Comparison of ENCODE assay signal across 8 cellular contexts in the genomic region with DNA sequence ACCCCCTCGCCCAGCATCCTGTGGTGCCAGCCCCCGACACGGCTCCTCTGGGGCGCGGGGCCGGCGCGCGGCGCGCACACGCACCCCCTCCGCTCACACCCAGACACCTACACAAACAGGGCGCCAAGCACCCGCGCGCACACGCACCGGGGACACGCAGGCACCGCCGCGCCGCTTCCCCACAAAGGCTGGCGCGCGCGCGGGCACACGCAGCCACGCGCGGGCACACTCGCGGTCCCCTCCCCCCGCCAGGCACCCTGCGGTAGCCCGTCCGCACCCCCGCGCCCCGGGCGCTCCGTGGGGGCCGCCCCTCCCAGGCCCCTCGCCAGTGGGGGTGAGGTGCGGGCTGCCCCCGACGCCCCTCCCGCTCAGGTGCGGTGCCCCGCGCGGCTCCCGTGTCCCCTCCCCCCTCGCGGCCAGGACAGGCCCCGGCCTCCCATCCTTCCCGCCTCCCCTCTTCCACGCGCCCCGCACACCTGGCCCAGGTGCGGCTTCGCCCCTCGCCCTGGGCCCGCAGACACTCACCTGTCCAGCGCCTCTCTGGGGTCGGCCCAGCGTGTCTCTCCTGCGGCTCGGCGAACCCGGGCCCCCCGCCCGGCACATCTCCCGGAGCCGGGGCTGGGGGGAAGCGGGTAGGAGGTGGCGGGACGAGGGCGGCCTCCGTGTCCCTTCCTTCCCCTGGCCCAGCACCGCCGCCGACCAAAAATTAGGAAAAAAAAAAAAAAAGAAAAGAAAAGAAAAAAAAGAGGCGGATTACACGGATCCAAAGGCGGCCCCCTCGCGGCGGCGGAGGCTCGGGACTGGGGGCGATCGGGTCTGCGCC. TPM values are rescaled to one million over a fixed set of nuclear protein-coding genes. Genes with fewer than 3 reads are reported as not detected.
DNase-seq lines count a peak whose midpoint lies in the region; ATAC-seq, FAIRE-seq and TF ChIP-seq lines count a peak whose summit lies in the region.
"Not testable (repeated sequence)": the region's sequence is repeated elsewhere in the genome, so short reads cannot be mapped to it uniquely, and the experiment has no call there.

A gene (minus strand): TSS at position 710 of the 823 bp plus-strand sequence. CDS start 22,567 bp downstream, outside the sequence.

- not testable (repeated sequence) for ATAC-seq in A549; natural killer cell treated with Interleukin-12 subunit alpha and Interleukin-12 subunit beta and Interleukin-15 and Interleukin-18, amount 100 ng/mL, for 72 hours

- H3K18ac ChIP-seq in H9 (ENCODE audit: insufficient read length, low read depth, low read length), result not testable (repeated sequence)

- not testable (repeated sequence) for FAIRE-seq in A549 (lab: Jason Lieb, UNC)

- H3K27ac ChIP-seq in A549 (peak within 1 kb of the TSS; percentile 92 to 99), H9 (ENCODE audit: insufficient read length, low read depth, low read length) (peak within 1 kb of the TSS; percentile 42), Peyer's patch (peak within 1 kb of the TSS; percentile 52 to 80 (median 66)), duodenal mucosa (ENCODE audit: low read depth, low read length) (peak within 1 kb of the TSS; percentile 10)

- peak within 1 kb of the TSS; percentile 85 to 95 for H3K4me3 Mint-ChIP-seq in H9
- H3K4me3 Mint-ChIP-seq in natural killer cell treated with Interleukin-12 subunit alpha and Interleukin-12 subunit beta and Interleukin-15 and Interleukin-18, amount 100 ng/mL, for 72 hours, result peak within 1 kb of the TSS; percentile 95

- TF ChIP-seq CTCF in A549 (IDR thresholded peaks at IDR 0.05); H9 (conservative IDR thresholded peaks at IDR 0.05); Peyer's patch (IDR thresholded peaks at IDR 0.05): not testable (repeated sequence)

- H3K4me3 ChIP-seq in A549 (peak within 1 kb of the TSS; percentile 66), Peyer's patch (peak within 1 kb of the TSS; percentile 52 to 88 (median 72)), duodenal mucosa (ENCODE audit: low read depth in 1 of 2, low read length in 2 of 2) (peak within 1 kb of the TSS; percentile 65 to 74), iPS-11a (ENCODE audit: low read depth, low read length) (peak within 1 kb of the TSS; percentile 62)

- not testable (repeated sequence) for H2BK5ac ChIP-seq in H9 (ENCODE audit: insufficient read length, low read length)

- H3K27me3 Mint-ChIP-seq in H9 (ENCODE audit: low read depth), result not testable (repeated sequence)
- peaks cover 8 to 15% of the 10 kb centered on the region in 2 donors for H3K27me3 Mint-ChIP-seq in natural killer cell treated with Interleukin-12 subunit alpha and Interleukin-12 subunit beta and Interleukin-15 and Interleukin-18, amount 100 ng/mL, for 72 hours

- H3K4me2 ChIP-seq in A549, result peak within 1 kb of the TSS; percentile 95
- peak within 1 kb of the TSS; percentile 40 for H3K4me2 ChIP-seq in H9 (ENCODE audit: insufficient read depth, insufficient read length, low read length)

- not testable (repeated sequence) for H3K27me3 ChIP-seq in H9 (ENCODE audit: insufficient read depth, low read length); Peyer's patch; duodenal mucosa (ENCODE audit: control insufficient read depth in 1 of 2, insufficient read depth in 2 of 2, low read length in 2 of 2)

- H3T11ph ChIP-seq in H9 (ENCODE audit: low read length), result not testable (repeated sequence)

- not testable (repeated sequence) for H4K8ac ChIP-seq in H9 (replicated peaks; ENCODE audit: insufficient read length, low read depth, low read length)

- not testable (repeated sequence) for H3K9ac ChIP-seq in H9 (ENCODE audit: extremely low read depth, insufficient read length, low read length)
- peak within 1 kb of the TSS in 1 of 2 donors; percentile 47 for H3K9ac ChIP-seq in duodenal mucosa (ENCODE audit: low read depth in 1 of 2, low read length in 2 of 2)

- H3K4me1 Mint-ChIP-seq in H9, result peaks cover 37 to 51% of the 10 kb centered on the region in 2 experiments
- H3K4me1 Mint-ChIP-seq in natural killer cell treated with Interleukin-12 subunit alpha and Interleukin-12 subunit beta and Interleukin-15 and Interleukin-18, amount 100 ng/mL, for 72 hours (ENCODE audit: low read depth in 2 of 2), result peaks cover 17 to 25% of the 10 kb centered on the region in 2 donors

- CTCF ChIA-PET in A549 (lab: Yijun Ruan, JAX), result interaction anchor here (0.6 to 17.3 kb wide), 2 partner anchors 98 to 143 kb away, joined by 3 to 202 read pairs; no protein-coding TSS in a partner anchor

- H3K4ac ChIP-seq in H9 (ENCODE audit: low read depth, low read length), result not testable (repeated sequence)

- not testable (repeated sequence) for H2BK12ac ChIP-seq in H9 (ENCODE audit: insufficient read length, low read depth, low read length)

- POLR2A ChIA-PET in A549 (lab: Yijun Ruan, JAX), result not testable (repeated sequence)

- not testable (repeated sequence) for H4K5ac ChIP-seq in H9 (ENCODE audit: insufficient read length, low read depth, low read length)

- not testable (repeated sequence) for TF ChIP-seq POLR2A in A549 (IDR thresholded peaks at IDR 0.05; ENCODE audit: low read length); Peyer's patch (IDR thresholded peaks at IDR 0.05)

- H3K36me3 ChIP-seq in Peyer's patch; duodenal mucosa (ENCODE audit: control insufficient read depth in 1 of 2, insufficient read depth in 2 of 2, low read length in 2 of 2): not testable (repeated sequence)

- not testable (repeated sequence) for H4K91ac ChIP-seq in H9 (ENCODE audit: insufficient read length, low read depth, low read length)

- H3K9me3 ChIP-seq in A549; H9 (ENCODE audit: control insufficient read depth, low read depth, low read length); Peyer's patch; duodenal mucosa (ENCODE audit: control insufficient read depth in 1 of 2, low read length in 2 of 2): not testable (repeated sequence)

- H3K79me1 ChIP-seq in H9 (ENCODE audit: insufficient read depth, low read depth, low read length, poor library complexity, severe bottlenecking), result not testable (repeated sequence)

- H3K23me2 ChIP-seq in H9 (ENCODE audit: insufficient read length, low read depth, low read length, poor library complexity, severe bottlenecking), result peaks cover 10% of the 10 kb centered on the region

- not testable (repeated sequence) for H3K23ac ChIP-seq in H9 (ENCODE audit: insufficient read length, low read depth, low read length)

- peaks cover 0 to 14% (median 9%) of the 10 kb centered on the region in 3 experiments; a peak in 3 of 7 replicates for H3K36me3 Mint-ChIP-seq in H9 (ENCODE audit: insufficient read depth in 1 of 3, low read depth in 3 of 3)
- not testable (repeated sequence) for H3K36me3 Mint-ChIP-seq in natural killer cell treated with Interleukin-12 subunit alpha and Interleukin-12 subunit beta and Interleukin-15 and Interleukin-18, amount 100 ng/mL, for 72 hours

- not testable (repeated sequence) for DNase-seq in A549 (ENCODE audit: low read depth in 1 of 2, low spot score in 1 of 2); H9; Peyer's patch; natural killer cell treated with Interleukin-12 subunit alpha and Interleukin-12 subunit beta and Interleukin-15 and Interleukin-18, amount 100 ng/mL, for 72 hours (ENCODE audit: low spot score)
- DNase-seq in activated effector memory CD4-positive, alpha-beta T cell treated with anti-CD3 and anti-CD28 coated beads, Interleukin-2, amount 50 U/mL, for 16 hours, result peak; percentile 68
- DNase-seq in stimulated activated CD4-positive, alpha-beta T cell treated with anti-CD3 and anti-CD28 coated beads, Interleukin-15, amount 100 ng/mL, for 24 hours, result peak; percentile 22

- H3K9me3 Mint-ChIP-seq in H9; natural killer cell treated with Interleukin-12 subunit alpha and Interleukin-12 subunit beta and Interleukin-15 and Interleukin-18, amount 100 ng/mL, for 72 hours: not testable (repeated sequence)

- H2AFZ ChIP-seq in H9 (ENCODE audit: low read length), result not testable (repeated sequence)

- 0% methylated on average over 10 of the region's 96 CpGs for WGBS in A549 (ENCODE audit: missing lambda C conversion rate)
- WGBS in H9 (ENCODE audit: extremely low coverage, insufficient read length, low lambda C conversion rate), result no CpG with 5 or more reads among the region's 96 CpGs

- peak within 1 kb of the TSS; percentile 31 for H3K14ac ChIP-seq in H9 (ENCODE audit: insufficient read depth, low read length)

- not testable (repeated sequence) for H4K20me1 ChIP-seq in H9 (ENCODE audit: control insufficient read depth, insufficient read depth, insufficient read length)

- not testable (repeated sequence) for H3K4me1 ChIP-seq in A549; H9 (ENCODE audit: insufficient read depth, low read length); Peyer's patch; duodenal mucosa (ENCODE audit: control insufficient read depth in 1 of 2, insufficient read depth in 2 of 2, low read length in 2 of 2)

- not testable (repeated sequence) for H2BK120ac ChIP-seq in H9 (ENCODE audit: low read depth, low read length, poor library complexity, severe bottlenecking)

- not testable (repeated sequence) for H3K56ac ChIP-seq in H9 (ENCODE audit: insufficient read length, low read depth, low read length)

- peaks cover 34% of the 10 kb centered on the region; the same call in 1 of the 2 replicates for H3K79me2 ChIP-seq in H9 (ENCODE audit: insufficient read depth, low read length)

- not testable (repeated sequence) for H2BK20ac ChIP-seq in H9 (ENCODE audit: low read depth, low read length, poor library complexity, severe bottlenecking)

- not testable (repeated sequence) for TF ChIP-seq EP300 in A549 (IDR thresholded peaks at IDR 0.05)

- not testable (repeated sequence) for TF ChIP-seq RAD21 in A549 (conservative IDR thresholded peaks at IDR 0.05 in 1 of 2, IDR thresholded peaks at IDR 0.05 in 1 of 2)

- H2BK15ac ChIP-seq in H9 (ENCODE audit: low read depth, low read length), result not testable (repeated sequence)

- not testable (repeated sequence) for H2AK5ac ChIP-seq in H9 (ENCODE audit: insufficient read length, low read length)

- peak within 1 kb of the TSS; percentile 98 to 99 (median 99) for H3K27ac Mint-ChIP-seq in H9
- H3K27ac Mint-ChIP-seq in natural killer cell treated with Interleukin-12 subunit alpha and Interleukin-12 subunit beta and Interleukin-15 and Interleukin-18, amount 100 ng/mL, for 72 hours, result peak within 1 kb of the TSS; percentile 68 to 88

RNA-seq across cellular contexts. Expression of the gene that starts here (rescaled TPM):
- polyA plus RNA-seq in A549 (2011; rRNA removed), result 3.9 and 5.6 TPM in 2 replicates
- 5.9 and 7.9 TPM in 2 replicates for polyA plus RNA-seq in A549 (2012; cell fraction: cytosol; rRNA removed)
- 14.3 and 26.1 TPM in 2 replicates for polyA plus RNA-seq in A549 (2012; cell fraction: nucleus; rRNA removed)
- polyA plus RNA-seq in A549 (2017; fragmentation: RNase III; extraction: RNeasy Plus Mini Kit Qiagen cat#74134 plus additional on column Dnase treatment), result 5.4 to 7.4 TPM (median 6.0 TPM) in 3 replicates
- 9.9 and 18.0 TPM in 2 replicates for polyA minus RNA-seq in A549 (2011; rRNA and poly(A)+ RNA removed)
- total RNA-seq in H9 (2021), result 116 and 117 TPM in 2 replicates
- 10 to 100 TPM; 22.8 to 58.6 (median 48.8) TPM for total RNA-seq in Peyer's patch
- 1 to 10 TPM; 6.5 to 8.2 TPM for total RNA-seq in natural killer cell treated with Interleukin-12 subunit alpha and Interleukin-12 subunit beta and Interleukin-15 and Interleukin-18, amount 100 ng/mL, for 72 hours

Comparison
In these comparisons a context has a peak if more than half of its experiments do, and no peak if none do; other contexts are left out.
1. H3K27ac ChIP-seq: peak in every context shown above with its lines; median percentile 96 in A549; 66 in Peyer's patch; 42 in H9; 10 in duodenal mucosa.